8 cellular contexts compared by ENCODE assay signal in the genomic region with DNA sequence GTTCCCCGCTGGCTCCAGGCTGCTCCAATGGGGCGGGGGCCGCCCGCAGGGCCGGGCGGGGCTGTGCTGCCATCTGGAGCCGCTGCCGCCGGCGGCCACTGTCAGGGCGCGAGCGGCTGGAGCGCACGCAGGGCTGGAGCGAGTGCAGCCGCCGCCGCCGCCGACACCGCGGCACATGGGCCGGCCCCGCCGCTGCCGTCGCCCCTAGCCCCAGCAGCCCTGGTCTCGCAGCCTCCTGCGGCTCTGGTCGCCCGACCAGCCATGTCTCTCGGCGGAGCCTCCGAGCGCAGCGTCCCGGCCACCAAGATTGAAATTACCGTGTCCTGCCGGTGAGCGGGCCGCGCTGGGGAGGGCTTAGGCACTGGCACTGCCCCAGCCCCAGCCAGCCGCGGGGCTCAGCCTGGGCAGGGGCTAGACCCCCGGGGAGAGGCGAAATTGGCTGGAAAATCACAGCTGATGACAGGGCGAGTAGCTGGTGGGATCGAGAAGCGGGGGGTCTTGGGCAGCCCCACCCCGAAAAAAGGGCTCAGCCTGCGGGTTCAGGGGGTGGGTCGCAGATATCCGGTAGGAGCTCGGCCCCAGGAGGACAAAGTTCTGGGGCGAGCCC. TPM values are rescaled to one million over a fixed set of nuclear protein-coding genes. Genes with fewer than 3 reads are reported as not detected.
DNase-seq lines count a peak whose midpoint lies in the region; TF ChIP-seq lines count a peak whose summit lies in the region.

CPNE9 (plus strand) TSS at position 98 of the 607 bp plus-strand sequence; CDS start at position 262, 164 bp downstream.

- peak; percentile 25 for DNase-seq in NCI-H748 (lab: John Stamatoyannopoulos, UW; ENCODE audit: unreplicated experiment)
- DNase-seq in NCI-H748 treated with DMSO at 0.1 percent for 48 hours (lab: John Stamatoyannopoulos, UW) = no peak
- DNase-seq in breast epithelium (ENCODE audit: low spot score in 2 of 2) = no peak
- DNase-seq in kidney epithelial cell (ENCODE audit: low read depth) = no peak
- DNase-seq in stomach = no peak
- DNase-seq in stimulated activated CD4-positive, alpha-beta T cell treated with anti-CD3 and anti-CD28 coated beads, Interleukin-4, amount 100 ng/mL, for 24 hours = no peak
- no peak for DNase-seq in dedifferentiated amniotic fluid mesenchymal stem cell (ENCODE audit: extremely low spot score)
- DNase-seq in HUDEP-2 (lab: John Stamatoyannopoulos, UW; ENCODE audit: unreplicated experiment in 76 of 76) = no peak

- 2 to 6% (median 3%) methylated on average over 32 to 56 of the region's 56 CpGs for WGBS in stomach, 5 donors

- H3K4me3 ChIP-seq in breast epithelium (peak within 1 kb of the TSS; percentile 8 to 60 (median 47)), kidney epithelial cell (ENCODE audit: low read depth, low read length) (peak within 1 kb of the TSS; percentile 9), stomach (peak within 1 kb of the TSS; percentile 33 to 47 (median 40))

- H3K36me3 ChIP-seq in breast epithelium = peaks cover 5% of the 10 kb centered on the region
- no peaks in the 10 kb centered on the region for H3K36me3 ChIP-seq in kidney epithelial cell (ENCODE audit: control insufficient read depth, insufficient read depth, low read length)
- peaks cover 0 to 44% (median 43%) of the 10 kb centered on the region in 4 donors for H3K36me3 ChIP-seq in stomach

- no peak for TF ChIP-seq POLR2A in breast epithelium (IDR thresholded peaks at IDR 0.05)
- no peak for TF ChIP-seq POLR2A in stomach (IDR thresholded peaks at IDR 0.05)

- intact Hi-C loops in breast epithelium (cut with DNase I; ENCODE audit: low total_unique reads) (no loop called here), stomach (cut with DNase I; ENCODE audit: low total_unique reads) (no loop called here)

- H3K4me1 ChIP-seq in breast epithelium (peaks cover 0 to 9% of the 10 kb centered on the region in 2 donors), stomach (peaks cover 16 to 21% (median 17%) of the 10 kb centered on the region in 4 donors)

- no peaks in the 10 kb centered on the region for H3K9me3 ChIP-seq in breast epithelium
- no peaks in the 10 kb centered on the region for H3K9me3 ChIP-seq in stomach

- no peaks in the 10 kb centered on the region for H3K27me3 ChIP-seq in breast epithelium
- H3K27me3 ChIP-seq in kidney epithelial cell (ENCODE audit: control insufficient read depth, insufficient read depth, low read length) = peaks cover 31% of the 10 kb centered on the region
- H3K27me3 ChIP-seq in stomach = peaks cover 6 to 31% (median 20%) of the 10 kb centered on the region in 3 donors

- no peak for TF ChIP-seq CTCF in breast epithelium (IDR thresholded peaks at IDR 0.05)
- no peak for TF ChIP-seq CTCF in kidney epithelial cell (IDR thresholded peaks at IDR 0.05; ENCODE audit: insufficient read depth, low read length, poor library complexity, severe bottlenecking)
- TF ChIP-seq CTCF in stomach (IDR thresholded peaks at IDR 0.05) = no peak

- H3K27ac ChIP-seq in breast epithelium = no peak within 1 kb of the TSS
- no peak within 1 kb of the TSS for H3K27ac ChIP-seq in stomach

- no peak for TF ChIP-seq EP300 in stomach (IDR thresholded peaks at IDR 0.05)

RNA-seq across cellular contexts. Expression of gene CPNE9, which starts in this region (rescaled TPM):
- total RNA-seq in breast epithelium (not detected), kidney epithelial cell (0.27 TPM in 1 of 2 replicates, not detected in the other), stomach (not detected)
- under 1 TPM in 2 of 3 donors, not detected in 1; 0.10 to 0.19 TPM for polyA plus RNA-seq in stomach
